In genomic region chr1:91011726-91012125, GRCh38 we compare ENCODE assay signal across 14 cellular contexts. TPM values are rescaled to one million over a fixed set of nuclear protein-coding genes. Genes with fewer than 3 reads are reported as not detected.
DNase-seq lines count a peak whose midpoint lies in the region; ATAC-seq and TF ChIP-seq lines count a peak whose summit lies in the region.
"Had no signal": no experiment of that assay in that cellular context is flagged by ENCODE, and none has a peak within 500 bp of the region (broad histone marks: within the 10 kb centered on the region; RNA-seq: fewer than 3 reads in every experiment).

No MANE protein-coding gene starts in this region.

- H3K4me1 Mint-ChIP-seq in naive thymus-derived CD8-positive, alpha-beta T cell = peaks cover 46 to 83% (median 78%) of the 10 kb centered on the region in 4 donors

- no peaks in the 10 kb centered on the region for H3K36me3 ChIP-seq in esophagus muscularis mucosa
- H3K36me3 ChIP-seq: tibial artery had no signal

- 3% methylated on average over 1 of the region's 1 CpG for WGBS in esophagus muscularis mucosa

- POLR2A ChIA-PET in naive thymus-derived CD8-positive, alpha-beta T cell (lab: Charles Lee) = no interaction called here

- peak overlapping the region in 7 of 10 donors; percentile 22 to 71 (median 46) for H3K4me3 Mint-ChIP-seq in naive thymus-derived CD8-positive, alpha-beta T cell

- H3K4me1 ChIP-seq in esophagus muscularis mucosa = peaks cover 40 to 74% (median 69%) of the 10 kb centered on the region in 4 donors

- no peaks in the 10 kb centered on the region for H3K27me3 Mint-ChIP-seq in naive thymus-derived CD8-positive, alpha-beta T cell

- TF ChIP-seq CTCF in esophagus muscularis mucosa (IDR thresholded peaks at IDR 0.05) = no peak

- TF ChIP-seq EP300 in esophagus muscularis mucosa (IDR thresholded peaks at IDR 0.05) = no peak

- H3K4me3 ChIP-seq in esophagus muscularis mucosa = no peak overlapping the region
- H3K4me3 ChIP-seq: K562, lung, SK-N-MC, tibial artery had no signal

- H3K27ac Mint-ChIP-seq in naive thymus-derived CD8-positive, alpha-beta T cell = peak overlapping the region in 2 of 10 donors; percentile 1 to 35

- no peak for TF ChIP-seq POLR2A in esophagus muscularis mucosa (IDR thresholded peaks at IDR 0.05; ENCODE audit: low read depth)

- H3K27me3 ChIP-seq in esophagus muscularis mucosa = no peaks in the 10 kb centered on the region
- H3K27me3 ChIP-seq: tibial artery had no signal

- no peaks in the 10 kb centered on the region for H3K9me3 ChIP-seq in esophagus muscularis mucosa
- H3K9me3 ChIP-seq: tibial artery had no signal

- H3K9me3 Mint-ChIP-seq in naive thymus-derived CD8-positive, alpha-beta T cell = peaks cover 0 to 8% (median 0%) of the 10 kb centered on the region in 9 donors

- DNase-seq in DMS 273 (lab: John Stamatoyannopoulos, UW; ENCODE audit: unreplicated experiment) = peak; percentile 15
- DNase-seq in DMS 273 treated with DMSO at 0.1 percent for 48 hours (lab: John Stamatoyannopoulos, UW) = no peak
- peak; percentile 69 for DNase-seq in NCI-H2029 (lab: John Stamatoyannopoulos, UW)
- DNase-seq in esophagus muscularis mucosa (ENCODE audit: extremely low spot score) = no peak
- no peak for DNase-seq in naive thymus-derived CD8-positive, alpha-beta T cell
- DNase-seq: effector CD4-positive, alpha-beta T cell; tibial artery had no signal

- intact Hi-C loops in esophagus muscularis mucosa (cut with DNase I) = loop anchor here (10.0 kb wide), 1 partner anchor 157 kb away; no protein-coding TSS in a partner anchor

- H3K27ac ChIP-seq in esophagus muscularis mucosa (replicated peaks in 1 of 4) = peak overlapping the region in 3 of 4 donors; percentile 22 to 54 (median 50)
- H3K27ac ChIP-seq: parathyroid adenoma, SK-N-MC, tibial artery had no signal

- H3K36me3 Mint-ChIP-seq in naive thymus-derived CD8-positive, alpha-beta T cell = peaks cover 9 to 18% (median 14%) of the 10 kb centered on the region in 3 donors

- no peak for ATAC-seq in naive thymus-derived CD8-positive, alpha-beta T cell
- ATAC-seq in GM19324 (IDR thresholded peaks at IDR 0.05; ENCODE audit: low FRiP score, unreplicated experiment) = no peak
- ATAC-seq in HG03565 (IDR thresholded peaks at IDR 0.05; ENCODE audit: unreplicated experiment) = no peak
- ATAC-seq in HG03342 (IDR thresholded peaks at IDR 0.05; ENCODE audit: unreplicated experiment) = no peak
- ATAC-seq: K562 had no signal

RNA-seq across cellular contexts. Expression of gene ZNF644, which starts 10.1 kb away (rescaled TPM):
- total RNA-seq in esophagus muscularis mucosa = 10 to 100 TPM; 44.8 to 64.8 (median 45.2) TPM
- 10 to 100 TPM; 78.2 to 78.5 TPM for total RNA-seq in naive thymus-derived CD8-positive, alpha-beta T cell
- 10 to 100 TPM; 44.4 to 71.8 (median 57.5) TPM for polyA plus RNA-seq in naive thymus-derived CD8-positive, alpha-beta T cell

Comparison
In these comparisons a context has a peak if more than half of its experiments do, and no peak if none do; other contexts are left out.
1. DNase-seq: peak in DMS 273 (single experiment) and NCI-H2029 (single experiment); none in DMS 273 treated with DMSO at 0.1 percent for 48 hours (single experiment), esophagus muscularis mucosa (single experiment) and naive thymus-derived CD8-positive, alpha-beta T cell (0 of 10).